ENCODE assay signal across 13 cellular contexts in genomic region chr18:12032786-12033642, GRCh38. TPM values are rescaled to one million over a fixed set of nuclear protein-coding genes. Genes with fewer than 3 reads are reported as not detected.
DNase-seq lines count a peak whose midpoint lies in the region; ATAC-seq lines count a peak whose summit lies in the region.
"Had no signal": no experiment of that assay in that cellular context is flagged by ENCODE, and none has a peak within 500 bp of the region (broad histone marks: within the 10 kb centered on the region; RNA-seq: fewer than 3 reads in every experiment).

No MANE protein-coding gene starts in this region.

- peak overlapping the region; percentile 65 for H3K27ac ChIP-seq in skeletal muscle tissue (ENCODE audit: low read depth, low read length)
- H3K27ac ChIP-seq: SJSA1 had no signal

- peaks cover 17 to 35% (median 20%) of the 10 kb centered on the region in 3 donors for H3K36me3 ChIP-seq in skeletal muscle tissue (ENCODE audit: control insufficient read depth in 3 of 3, insufficient read depth in 3 of 3, low read length in 3 of 3)
- H3K36me3 ChIP-seq: SJSA1 had no signal

- no peak overlapping the region for H3K4me3 ChIP-seq in skeletal muscle tissue (ENCODE audit: low read length in 3 of 3)
- H3K4me3 ChIP-seq: SJSA1 had no signal

- H3K9me3 ChIP-seq in skeletal muscle tissue (ENCODE audit: control insufficient read depth in 3 of 3, low read length in 3 of 3): no peaks in the 10 kb centered on the region
- H3K9me3 ChIP-seq: SJSA1 had no signal

- no peak overlapping the region for H3K9ac ChIP-seq in skeletal muscle tissue (ENCODE audit: low read depth in 1 of 3, low read length in 3 of 3)

- ATAC-seq in GM18870 (IDR thresholded peaks at IDR 0.05; ENCODE audit: unreplicated experiment) (no peak), HG02973 (IDR thresholded peaks at IDR 0.05; ENCODE audit: unreplicated experiment) (no peak)

- H3K27me3 ChIP-seq in skeletal muscle tissue (ENCODE audit: control insufficient read depth in 3 of 3, insufficient read depth in 3 of 3, low read length in 3 of 3): no peaks in the 10 kb centered on the region
- H3K27me3 ChIP-seq: SJSA1 had no signal

- DNase-seq in GM04503 (ENCODE audit: low read depth) (peak; percentile 71), astrocyte of the hippocampus (ENCODE audit: low read depth, low spot score) (peak; percentile 40), foreskin melanocyte (peak; percentile 52), SIG-M5 treated with dmso at 0.1 percent for 504 hours (lab: John Stamatoyannopoulos, UW; ENCODE audit: unreplicated experiment) (no peak), NCI-H446 treated with DMSO at 0.1 percent for 48 hours (lab: John Stamatoyannopoulos, UW) (no peak)
- DNase-seq: activated T-cell treated with anti-CD3 and anti-CD28 coated beads for 4 hours; amniotic stem cell; effector memory CD4-positive, alpha-beta T cell; NCI-H1694 had no signal

- peaks cover 8 to 17% (median 12%) of the 10 kb centered on the region in 3 donors for H3K4me1 ChIP-seq in skeletal muscle tissue (ENCODE audit: control insufficient read depth in 3 of 3, insufficient read depth in 3 of 3, low read length in 3 of 3)
- H3K4me1 ChIP-seq: SJSA1 had no signal

RNA-seq across cellular contexts. Expression of gene IMPA2, which starts 51.7 kb away (rescaled TPM):
- 33.9 TPM for total RNA-seq in skeletal muscle tissue

Comparison
In these comparisons a context has a peak if more than half of its experiments do, and no peak if none do; other contexts are left out.
1. DNase-seq: peak in GM04503 (single experiment), astrocyte of the hippocampus (single experiment) and foreskin melanocyte (single experiment); none in SIG-M5 treated with dmso at 0.1 percent for 504 hours (single experiment) and NCI-H446 treated with DMSO at 0.1 percent for 48 hours (single experiment).